Comparison of ENCODE assay signal across 14 cellular contexts in genomic region chr6:167664678-167665445, GRCh38.
DNase-seq lines count a peak whose midpoint lies in the region; ATAC-seq lines count a peak whose summit lies in the region.
"Had no signal": no experiment of that assay in that cellular context is flagged by ENCODE, and none has a peak within 500 bp of the region (broad histone marks: within the 10 kb centered on the region; RNA-seq: fewer than 3 reads in every experiment).

No MANE protein-coding gene starts in this region.

- H4K12ac ChIP-seq in trophoblast cell (ENCODE audit: low read depth, low read length): no peak overlapping the region

- no peaks in the 10 kb centered on the region for H3K36me3 ChIP-seq in trophoblast cell (ENCODE audit: control insufficient read depth in 1 of 2, insufficient read depth in 2 of 2, low read length in 2 of 2)
- no peaks in the 10 kb centered on the region for H3K36me3 ChIP-seq in naive thymus-derived CD4-positive, alpha-beta T cell (ENCODE audit: control insufficient read depth in 2 of 3, insufficient read depth in 3 of 3, low read length in 3 of 3)
- H3K36me3 ChIP-seq: MG63, SJSA1 had no signal

- H3K4me2 ChIP-seq in trophoblast cell (ENCODE audit: low read length): no peak overlapping the region

- H3K9ac ChIP-seq in trophoblast cell (ENCODE audit: low read length): peak overlapping the region; percentile 39

- ATAC-seq in naive thymus-derived CD4-positive, alpha-beta T cell: no peak
- ATAC-seq in GM21619 (IDR thresholded peaks at IDR 0.05; ENCODE audit: unreplicated experiment): no peak
- ATAC-seq: PC-3 had no signal

- peaks cover 0 to 2% (median 0%) of the 10 kb centered on the region in 11 donors for H3K9me3 Mint-ChIP-seq in naive thymus-derived CD4-positive, alpha-beta T cell

- no peak overlapping the region for H4K91ac ChIP-seq in trophoblast cell (ENCODE audit: low read depth, low read length)

- no peaks in the 10 kb centered on the region for H3K27me3 ChIP-seq in trophoblast cell (ENCODE audit: insufficient read depth, low read length)
- H3K27me3 ChIP-seq in naive thymus-derived CD4-positive, alpha-beta T cell (ENCODE audit: control insufficient read depth in 2 of 2, insufficient read depth in 2 of 2, low read length in 2 of 2): no peaks in the 10 kb centered on the region
- H3K27me3 ChIP-seq: MG63, SJSA1 had no signal

- H3K79me1 ChIP-seq in trophoblast cell (ENCODE audit: low read length): peaks cover 10% of the 10 kb centered on the region

- no peak overlapping the region for H3K4me3 ChIP-seq in trophoblast cell (ENCODE audit: low read depth, low read length)
- no peak overlapping the region for H3K4me3 ChIP-seq in naive thymus-derived CD4-positive, alpha-beta T cell (ENCODE audit: low read length)
- H3K4me3 ChIP-seq: MG63, SJSA1 had no signal

- no peak overlapping the region for H3K4me3 Mint-ChIP-seq in naive thymus-derived CD4-positive, alpha-beta T cell

- CTCF ChIA-PET in naive thymus-derived CD4-positive, alpha-beta T cell (lab: Charles Lee): no interaction called here

- no peak overlapping the region for H2BK120ac ChIP-seq in trophoblast cell (ENCODE audit: insufficient read depth, low read length, poor library complexity)

- H4K8ac ChIP-seq in trophoblast cell (ENCODE audit: low read depth, low read length): no peak overlapping the region

- POLR2A ChIA-PET in naive thymus-derived CD4-positive, alpha-beta T cell (lab: Charles Lee): no interaction called here

- H3K36me3 Mint-ChIP-seq in naive thymus-derived CD4-positive, alpha-beta T cell: no peaks in the 10 kb centered on the region

- peaks cover 0 to 13% (median 2%) of the 10 kb centered on the region in 5 donors for H3K27me3 Mint-ChIP-seq in naive thymus-derived CD4-positive, alpha-beta T cell

- intact Hi-C loops in head of caudate nucleus (cut with DNase I): no loop called here
- intact Hi-C loops in naive thymus-derived CD4-positive, alpha-beta T cell (cut with micrococcal nuclease): no loop called here

- H2BK12ac ChIP-seq in trophoblast cell (ENCODE audit: low read length): no peak overlapping the region

- H3K4ac ChIP-seq in trophoblast cell (ENCODE audit: low read depth, low read length): no peak overlapping the region

- H3K79me2 ChIP-seq in trophoblast cell (ENCODE audit: control insufficient read depth, insufficient read depth, low read length, poor library complexity): peaks cover 6% of the 10 kb centered on the region

- H3K9me3 ChIP-seq in trophoblast cell (ENCODE audit: insufficient read depth, low read depth, low read length): peaks cover 3% of the 10 kb centered on the region
- H3K9me3 ChIP-seq in naive thymus-derived CD4-positive, alpha-beta T cell (ENCODE audit: control insufficient read depth in 2 of 3, low read length in 3 of 3): no peaks in the 10 kb centered on the region
- H3K9me3 ChIP-seq: MG63, SJSA1 had no signal

- H2AK5ac ChIP-seq in trophoblast cell (ENCODE audit: low read length): no peak overlapping the region

- peak overlapping the region in 2 of 9 donors; percentile 33 to 50 for H3K27ac Mint-ChIP-seq in naive thymus-derived CD4-positive, alpha-beta T cell

- H3K4me1 Mint-ChIP-seq in naive thymus-derived CD4-positive, alpha-beta T cell: no peaks in the 10 kb centered on the region

- H3K18ac ChIP-seq in trophoblast cell (ENCODE audit: low read length): no peak overlapping the region

- no peak overlapping the region for H2AFZ ChIP-seq in trophoblast cell (ENCODE audit: insufficient read depth, low read length, poor library complexity)

- no CpG with 5 or more reads among the region's 12 CpGs for WGBS in trophoblast cell (ENCODE audit: extremely low coverage, insufficient coverage, insufficient read length)

- H2BK5ac ChIP-seq in trophoblast cell (ENCODE audit: low read depth, low read length, poor library complexity): no peak overlapping the region

- peaks cover 22 to 31% of the 10 kb centered on the region in 2 experiments for H3K4me1 ChIP-seq in trophoblast cell (ENCODE audit: control insufficient read depth in 1 of 2, insufficient read depth in 2 of 2, low read length in 2 of 2)
- H3K4me1 ChIP-seq in naive thymus-derived CD4-positive, alpha-beta T cell (ENCODE audit: control insufficient read depth in 2 of 2, insufficient read depth in 2 of 2, low read length in 2 of 2): no peaks in the 10 kb centered on the region

- no peak overlapping the region for H3K14ac ChIP-seq in trophoblast cell (ENCODE audit: low read length)

- peak overlapping the region; percentile 64 for H3K27ac ChIP-seq in angular gyrus (ENCODE audit: low read depth, low read length)
- H3K27ac ChIP-seq in trophoblast cell (ENCODE audit: low read depth, low read length): no peak overlapping the region
- H3K27ac ChIP-seq in naive thymus-derived CD4-positive, alpha-beta T cell (ENCODE audit: low read depth, low read length): no peak overlapping the region
- H3K27ac ChIP-seq: SJSA1 had no signal

- H3K23ac ChIP-seq in trophoblast cell (ENCODE audit: low read length): no peak overlapping the region

- DNase-seq in Ammon's horn (ENCODE audit: low spot score) (peak; percentile 33), head of caudate nucleus (peak in 24 of 42 donors; percentile 23 to 69 (median 48)), trophoblast cell (no peak), kidney tubule cell (ENCODE audit: low spot score) (no peak)
- DNase-seq in naive thymus-derived CD4-positive, alpha-beta T cell: no peak
- DNase-seq: DMS 273 treated with DMSO at 0.1 percent for 48 hours, MG63, NCI-H1105, NCI-H187, NCI-H524, PC-3 had no signal

Comparison
In these comparisons a context has a peak if more than half of its experiments do, and no peak if none do; other contexts are left out.
1. DNase-seq: peak in Ammon's horn (single experiment) and head of caudate nucleus (24 of 42); none in trophoblast cell (0 of 2), naive thymus-derived CD4-positive, alpha-beta T cell (0 of 9) and kidney tubule cell (single experiment).